In the genomic region with DNA sequence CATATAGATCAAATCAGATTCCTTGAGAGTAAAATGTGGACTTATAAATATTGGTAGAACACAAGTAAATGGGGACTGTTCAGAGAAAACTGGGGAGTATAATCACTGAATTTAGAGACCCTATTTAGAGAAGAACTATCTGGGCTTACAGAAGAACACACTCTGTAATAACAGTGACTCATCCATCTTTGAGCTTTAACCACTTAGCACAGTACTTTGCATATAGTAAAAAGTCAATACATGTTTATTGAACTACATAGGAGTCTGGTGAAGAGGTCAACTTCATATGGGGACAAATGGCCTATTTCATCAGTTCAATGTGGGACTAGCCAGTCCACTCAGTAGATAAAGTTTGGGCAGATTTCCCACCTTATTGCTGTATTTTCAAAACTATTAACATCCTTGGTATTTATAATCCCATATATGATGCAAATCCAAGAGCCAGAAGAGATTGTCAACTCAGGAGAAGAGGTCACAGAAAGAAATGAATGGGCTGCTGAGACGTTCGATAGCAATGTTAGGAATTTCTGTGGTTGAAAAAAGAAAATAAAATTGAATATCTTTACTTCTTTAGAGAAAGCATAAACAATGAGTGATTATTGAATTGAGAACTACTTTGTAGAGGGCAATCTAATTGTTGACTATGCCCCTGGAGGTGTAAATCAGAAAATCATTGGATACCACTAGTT, we compare ENCODE assay signal across 13 cellular contexts.
DNase-seq lines count a peak whose midpoint lies in the region; ATAC-seq and TF ChIP-seq lines count a peak whose summit lies in the region.
"Had no signal": no experiment of that assay in that cellular context is flagged by ENCODE, and none has a peak within 500 bp of the region (broad histone marks: within the 10 kb centered on the region; RNA-seq: fewer than 3 reads in every experiment).

No MANE protein-coding gene starts in this region.

- peak; percentile 49; the same call in 2 of the 3 replicates for ATAC-seq in SK-N-SH treated with all-trans-retinoic acid at 6 μM for 48 hours
- no peak for ATAC-seq in GM21515 (IDR thresholded peaks at IDR 0.05; ENCODE audit: unreplicated experiment)

- DNase-seq in DMS 273 (lab: John Stamatoyannopoulos, UW; ENCODE audit: unreplicated experiment) (peak; percentile 24), DMS 273 treated with DMSO at 0.1 percent for 48 hours (lab: John Stamatoyannopoulos, UW) (no peak), fibroblast of the conjunctiva (ENCODE audit: low read depth) (peak; percentile 13), stromal cell of bone marrow (ENCODE audit: low read depth) (peak; percentile 40), GOT3 (lab: John Stamatoyannopoulos, UW) (no peak)
- no peak for DNase-seq in NK-92 treated with Interleukin-12 subunit alpha and Interleukin-12 subunit beta, amount 100 ng/mL, for 24 hours (lab: John Stamatoyannopoulos, UW)
- DNase-seq: effector CD8-positive, alpha-beta T cell; NCI-H1436 treated with DMSO at 0.1 percent for 48 hours; NCI-H774; Right ventricle myocardium superior; thyroid gland had no signal

TF ChIP-seq in SK-N-SH treated with all-trans-retinoic acid at 6 μM for 48 hours, 23 proteins besides CTCF, POLR2A, EP300 and RAD21:
- TF ChIP-seq POU6F1 (CRISPR knock-in tag; IDR thresholded peaks at IDR 0.05; ENCODE audit: borderline replicate concordance, low read depth) (no peak), ISL1 (CRISPR knock-in tag; IDR thresholded peaks at IDR 0.05) (peak; percentile 50)

Comparison
In these comparisons a context has a peak if more than half of its experiments do, and no peak if none do; other contexts are left out.
1. DNase-seq: peak in DMS 273 (single experiment), fibroblast of the conjunctiva (single experiment) and stromal cell of bone marrow (single experiment); none in DMS 273 treated with DMSO at 0.1 percent for 48 hours (single experiment), GOT3 (single experiment) and NK-92 treated with Interleukin-12 subunit alpha and Interleukin-12 subunit beta, amount 100 ng/mL, for 24 hours (single experiment).